16 cellular contexts compared by ENCODE assay signal in genomic region chr6:34523441-34524206, GRCh38. TPM values are rescaled to one million over a fixed set of nuclear protein-coding genes. Genes with fewer than 3 reads are reported as not detected.
"Had no signal": no experiment of that assay in that cellular context is flagged by ENCODE, and none has a peak within 500 bp of the region (broad histone marks: within the 10 kb centered on the region; RNA-seq: fewer than 3 reads in every experiment).

No MANE protein-coding gene starts in this region.

- H3K36me3 ChIP-seq: ascending aorta, breast epithelium, esophagus squamous epithelium, transverse colon had no signal

- H3K36me3 Mint-ChIP-seq: activated naive CD4-positive, alpha-beta T cell treated with anti-CD3 and anti-CD28 coated beads, Interleukin-2, amount 10 ng/mL, durations not matched to agents 7 days and 5 days had no signal

- H3K9me3 ChIP-seq: ascending aorta, breast epithelium, esophagus squamous epithelium, transverse colon had no signal

- H3K4me3 ChIP-seq: ascending aorta, breast epithelium, esophagus squamous epithelium, lung, transverse colon had no signal

- H3K27ac ChIP-seq: ascending aorta, breast epithelium, esophagus squamous epithelium, parathyroid adenoma, transverse colon had no signal

- H3K9me3 Mint-ChIP-seq: activated naive CD4-positive, alpha-beta T cell treated with anti-CD3 and anti-CD28 coated beads, Interleukin-2, amount 10 ng/mL, durations not matched to agents 7 days and 5 days had no signal

- DNase-seq: activated CD4-positive, alpha-beta T cell treated with anti-CD3 and anti-CD28 coated beads, Interleukin-2, amount 50 U/mL, for 4 hours; activated naive CD4-positive, alpha-beta T cell treated with anti-CD3 and anti-CD28 coated beads, Interleukin-2, amount 10 ng/mL, durations not matched to agents 7 days and 5 days; esophagus squamous epithelium; midbrain; stimulated activated CD4-positive, alpha-beta T cell treated with anti-CD3 and anti-CD28 coated beads, Interleukin-15, amount 100 ng/mL, for 24 hours; stimulated activated CD4-positive, alpha-beta T cell treated with anti-CD3 and anti-CD28 coated beads, Interleukin-4, amount 100 ng/mL, for 24 hours; stimulated activated naive CD4-positive, alpha-beta T cell treated with Interleukin-2 at 50 U/mL for 16 hours; transverse colon had no signal

- H3K4me3 Mint-ChIP-seq: activated naive CD4-positive, alpha-beta T cell treated with anti-CD3 and anti-CD28 coated beads, Interleukin-2, amount 10 ng/mL, durations not matched to agents 7 days and 5 days had no signal

- H3K27me3 ChIP-seq: ascending aorta, breast epithelium, esophagus squamous epithelium, transverse colon had no signal

- H3K27ac Mint-ChIP-seq: activated naive CD4-positive, alpha-beta T cell treated with anti-CD3 and anti-CD28 coated beads, Interleukin-2, amount 10 ng/mL, durations not matched to agents 7 days and 5 days had no signal

RNA-seq across cellular contexts. Expression of gene SPDEF, which starts 32.5 kb away (rescaled TPM):
- total RNA-seq: ascending aorta, glomerular endothelial cell, myocyte, renal cortical epithelial cell, skeletal muscle tissue had no signal

RNA-seq across cellular contexts. Expression of gene PACSIN1, which starts 57.7 kb away (rescaled TPM):
- total RNA-seq: ascending aorta, esophagus squamous epithelium, glomerular endothelial cell had no signal
